7 cellular contexts compared by ENCODE assay signal in the genomic region with DNA sequence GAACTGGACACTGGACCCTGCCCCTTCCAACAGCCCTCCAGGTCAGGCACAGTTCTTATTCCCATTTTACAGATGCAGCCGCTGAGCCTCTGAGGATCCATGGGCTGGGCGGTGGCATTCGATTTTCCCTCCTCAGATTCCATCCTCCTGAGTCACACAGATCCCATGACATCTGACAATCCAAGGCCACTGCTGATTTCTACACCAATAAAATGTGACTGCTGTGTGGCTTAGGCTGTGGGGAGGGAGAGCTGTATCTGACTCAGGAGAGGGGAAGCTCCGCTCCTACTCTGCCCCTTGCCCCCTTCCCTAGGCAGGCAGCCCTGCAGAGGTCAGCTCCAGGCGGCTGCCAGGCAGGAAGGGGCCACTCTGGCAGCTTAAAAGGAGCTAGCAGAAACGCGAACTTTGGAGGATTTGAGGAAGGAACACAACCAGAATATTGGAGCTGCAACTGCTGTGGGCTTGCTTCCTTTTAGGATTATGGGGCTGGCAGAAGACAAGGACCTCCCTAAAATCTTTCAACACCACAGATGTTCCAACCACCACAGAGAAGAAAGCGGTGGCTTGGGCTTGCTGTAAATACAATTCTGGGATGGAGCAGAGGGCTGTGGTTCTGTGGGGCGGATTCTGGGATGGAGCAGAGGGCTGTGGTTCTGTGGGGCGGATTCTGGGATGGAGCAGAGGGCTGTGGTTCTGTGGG. TPM values are rescaled to one million over a fixed set of nuclear protein-coding genes. Genes with fewer than 3 reads are reported as not detected.
A peak's percentile ranks its signal among the peaks of the same experiment; 100 is the strongest.
DNase-seq lines count a peak whose midpoint lies in the region; ATAC-seq and TF ChIP-seq lines count a peak whose summit lies in the region.

No MANE protein-coding gene starts in this region.

- H3K27ac ChIP-seq in HEK293 (ENCODE audit: extremely low read depth, low read depth, low read length) (no peak overlapping the region), spleen (peak overlapping the region in 7 of 8 donors; percentile 23 to 67 (median 54))
- no peak overlapping the region for H3K27ac ChIP-seq in naive thymus-derived CD4-positive, alpha-beta T cell (ENCODE audit: low read depth, low read length)

- H3K9me3 ChIP-seq in HEK293 (ENCODE audit: control insufficient read depth, insufficient read depth, low read depth, low read length) (no peaks in the 10 kb centered on the region), spleen (no peaks in the 10 kb centered on the region)
- H3K9me3 ChIP-seq in naive thymus-derived CD4-positive, alpha-beta T cell (ENCODE audit: control insufficient read depth in 2 of 3, low read length in 3 of 3): no peaks in the 10 kb centered on the region

- TF ChIP-seq POLR2A in spleen (IDR thresholded peaks at IDR 0.05): no peak

- H3K36me3 Mint-ChIP-seq in naive thymus-derived CD4-positive, alpha-beta T cell: peaks cover 0 to 14% (median 0%) of the 10 kb centered on the region in 5 donors

- H3K4me3 ChIP-seq in HEK293 (ENCODE audit: low read depth, low read length) (no peak overlapping the region), spleen (no peak overlapping the region)
- H3K4me3 ChIP-seq in naive thymus-derived CD4-positive, alpha-beta T cell (ENCODE audit: low read length): no peak overlapping the region

- CTCF ChIA-PET in HEK293 (lab: Yijun Ruan, JAX): no interaction called here
- CTCF ChIA-PET in naive thymus-derived CD4-positive, alpha-beta T cell (lab: Charles Lee): no interaction called here

- WGBS in spleen, 5 donors: 57 to 73% (median 61%) methylated on average over 10 of the region's 10 CpGs

- peaks cover 0 to 2% (median 0%) of the 10 kb centered on the region in 11 donors for H3K9me3 Mint-ChIP-seq in naive thymus-derived CD4-positive, alpha-beta T cell

- DNase-seq in SK-MEL-5 (ENCODE audit: low read depth, low spot score): peak; percentile 72
- no peak for DNase-seq in Right ventricle myocardium superior
- DNase-seq in spleen: no peak
- no peak for DNase-seq in naive thymus-derived CD4-positive, alpha-beta T cell

- no peak overlapping the region for H3K4me3 Mint-ChIP-seq in naive thymus-derived CD4-positive, alpha-beta T cell

- peak; percentile 30 for ATAC-seq in Right ventricle myocardium superior (ENCODE audit: poor library complexity)
- no peak for ATAC-seq in naive thymus-derived CD4-positive, alpha-beta T cell
- no peak for ATAC-seq in HG03280 (IDR thresholded peaks at IDR 0.05; ENCODE audit: unreplicated experiment)
- no peak for ATAC-seq in GM18870 (IDR thresholded peaks at IDR 0.05; ENCODE audit: unreplicated experiment)

- no peak for TF ChIP-seq CTCF in HEK293 (tag by site-specific recombination; IDR thresholded peaks at IDR 0.05)
- TF ChIP-seq CTCF in spleen (IDR thresholded peaks at IDR 0.05 in 8 of 11, conservative IDR thresholded peaks at IDR 0.05 in 3 of 11): no peak

- POLR2A ChIA-PET in HEK293 (lab: Yijun Ruan, JAX): no interaction called here
- POLR2A ChIA-PET in naive thymus-derived CD4-positive, alpha-beta T cell (lab: Charles Lee): interaction anchor here (0.7 kb wide), 1 partner anchor 528 kb away, joined by 3 read pairs; no protein-coding TSS in a partner anchor

- H3K27ac Mint-ChIP-seq in naive thymus-derived CD4-positive, alpha-beta T cell: no peak overlapping the region

- H3K27me3 Mint-ChIP-seq in naive thymus-derived CD4-positive, alpha-beta T cell: no peaks in the 10 kb centered on the region

- in situ Hi-C loops in SK-MEL-5 (cut with HindIII; ENCODE audit: low pct_unique_long_range_greater_than_20kb, low sequenced_read_pairs): no loop called here

- intact Hi-C loops in Right ventricle myocardium superior (cut with DNase I) (no loop called here), spleen (cut with DNase I; ENCODE audit: low total_unique reads) (no loop called here)
- intact Hi-C loops in naive thymus-derived CD4-positive, alpha-beta T cell (cut with micrococcal nuclease): no loop called here

- 0 out of 2 replicates have a peak, but pooled peaks cover 4% of the 10 kb centered on the region for H3K4me1 ChIP-seq in HEK293 (ENCODE audit: control insufficient read depth, insufficient read depth, low read length)
- H3K4me1 ChIP-seq in spleen: peaks cover 0 to 59% (median 31%) of the 10 kb centered on the region in 6 donors
- no peaks in the 10 kb centered on the region for H3K4me1 ChIP-seq in naive thymus-derived CD4-positive, alpha-beta T cell (ENCODE audit: control insufficient read depth in 2 of 2, insufficient read depth in 2 of 2, low read length in 2 of 2)

- peaks cover 0 to 6% (median 0%) of the 10 kb centered on the region in 7 donors for H3K4me1 Mint-ChIP-seq in naive thymus-derived CD4-positive, alpha-beta T cell

- H3K36me3 ChIP-seq in HEK293 (ENCODE audit: control insufficient read depth in 2 of 2, insufficient read depth in 1 of 2, low read length in 2 of 2) (peaks cover 0 to 37% of the 10 kb centered on the region in 2 experiments; a peak in 1 of 3 replicates), spleen (peaks cover 0 to 61% (median 0%) of the 10 kb centered on the region in 6 donors)
- H3K36me3 ChIP-seq in naive thymus-derived CD4-positive, alpha-beta T cell (ENCODE audit: control insufficient read depth in 2 of 3, insufficient read depth in 3 of 3, low read length in 3 of 3): peaks cover 0 to 68% (median 0%) of the 10 kb centered on the region in 3 experiments

- H3K27me3 ChIP-seq in spleen (replicated peaks in 1 of 7): no peaks in the 10 kb centered on the region
- H3K27me3 ChIP-seq in naive thymus-derived CD4-positive, alpha-beta T cell (ENCODE audit: control insufficient read depth in 2 of 2, insufficient read depth in 2 of 2, low read length in 2 of 2): no peaks in the 10 kb centered on the region

TF ChIP-seq in HEK293, 187 proteins besides CTCF, POLR2A, EP300 and RAD21 (continues in another document):
- TF ChIP-seq, protein P1, sequence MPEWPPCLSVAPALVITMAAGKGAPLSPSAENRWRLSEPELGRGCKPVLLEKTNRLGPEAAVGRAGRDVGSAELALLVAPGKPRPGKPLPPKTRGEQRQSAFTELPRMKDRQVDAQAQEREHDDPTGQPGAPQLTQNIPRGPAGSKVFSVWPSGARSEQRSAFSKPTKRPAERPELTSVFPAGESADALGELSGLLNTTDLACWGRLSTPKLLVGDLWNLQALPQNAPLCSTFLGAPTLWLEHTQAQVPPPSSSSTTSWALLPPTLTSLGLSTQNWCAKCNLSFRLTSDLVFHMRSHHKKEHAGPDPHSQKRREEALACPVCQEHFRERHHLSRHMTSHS (tag by site-specific recombination; IDR thresholded peaks at IDR 0.05): no peak
- TF ChIP-seq, protein P2, sequence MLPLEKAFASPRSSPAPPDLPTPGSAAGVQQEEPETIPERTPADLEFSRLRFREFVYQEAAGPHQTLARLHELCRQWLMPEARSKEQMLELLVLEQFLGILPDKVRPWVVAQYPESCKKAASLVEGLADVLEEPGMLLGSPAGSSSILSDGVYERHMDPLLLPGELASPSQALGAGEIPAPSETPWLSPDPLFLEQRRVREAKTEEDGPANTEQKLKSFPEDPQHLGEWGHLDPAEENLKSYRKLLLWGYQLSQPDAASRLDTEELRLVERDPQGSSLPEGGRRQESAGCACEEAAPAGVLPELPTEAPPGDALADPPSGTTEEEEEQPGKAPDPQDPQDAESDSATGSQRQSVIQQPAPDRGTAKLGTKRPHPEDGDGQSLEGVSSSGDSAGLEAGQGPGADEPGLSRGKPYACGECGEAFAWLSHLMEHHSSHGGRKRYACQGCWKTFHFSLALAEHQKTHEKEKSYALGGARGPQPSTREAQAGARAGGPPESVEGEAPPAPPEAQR (tag by site-specific recombination; IDR thresholded peaks at IDR 0.05): no peak
- TF ChIP-seq, protein P3, sequence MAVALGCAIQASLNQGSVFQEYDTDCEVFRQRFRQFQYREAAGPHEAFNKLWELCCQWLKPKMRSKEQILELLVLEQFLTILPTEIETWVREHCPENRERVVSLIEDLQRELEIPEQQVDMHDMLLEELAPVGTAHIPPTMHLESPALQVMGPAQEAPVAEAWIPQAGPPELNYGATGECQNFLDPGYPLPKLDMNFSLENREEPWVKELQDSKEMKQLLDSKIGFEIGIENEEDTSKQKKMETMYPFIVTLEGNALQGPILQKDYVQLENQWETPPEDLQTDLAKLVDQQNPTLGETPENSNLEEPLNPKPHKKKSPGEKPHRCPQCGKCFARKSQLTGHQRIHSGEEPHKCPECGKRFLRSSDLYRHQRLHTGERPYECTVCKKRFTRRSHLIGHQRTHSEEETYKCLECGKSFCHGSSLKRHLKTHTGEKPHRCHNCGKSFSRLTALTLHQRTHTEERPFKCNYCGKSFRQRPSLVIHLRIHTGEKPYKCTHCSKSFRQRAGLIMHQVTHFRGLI (tag by site-specific recombination; IDR thresholded peaks at IDR 0.05): peak; percentile 99
- TF ChIP-seq WT1 (tag by site-specific recombination; IDR thresholded peaks at IDR 0.05): peak; percentile 45; the same call in 1 of the 2 replicates
- TF ChIP-seq ZBTB17 (tag by site-specific recombination; IDR thresholded peaks at IDR 0.05): peak; percentile 58
- TF ChIP-seq PRDM1 (tag by site-specific recombination; IDR thresholded peaks at IDR 0.05): no peak
- no peak for TF ChIP-seq ZNF23 (tag by site-specific recombination; IDR thresholded peaks at IDR 0.05; ENCODE audit: borderline replicate concordance)

RNA-seq across cellular contexts. Expression of a gene that starts 50.0 kb away (rescaled TPM):
- total RNA-seq in SK-MEL-5 (2014; rRNA removed; shearing (Covaris generic)): 103 and 118 TPM in 2 replicates
- 147 and 169 TPM in 2 replicates for polyA plus RNA-seq in SK-MEL-5 (2015; cell fraction: cytosol; rRNA removed)
- polyA plus RNA-seq in SK-MEL-5 (2015; cell fraction: nucleus; rRNA removed): 36.5 and 39.9 TPM in 2 replicates
- total RNA-seq in Right ventricle myocardium superior: 78.6 TPM
- total RNA-seq in spleen: 10 to 100 TPM; 38.3 to 55.9 (median 50.1) TPM
- polyA plus RNA-seq in spleen: 10 to 100 TPM; 20.4 to 42.5 (median 38.4) TPM
- total RNA-seq in naive thymus-derived CD4-positive, alpha-beta T cell: 10 to 100 TPM; 25.4 to 86.7 (median 36.4) TPM
- 10 to 100 TPM; 54.8 to 64.1 TPM for polyA plus RNA-seq in naive thymus-derived CD4-positive, alpha-beta T cell

RNA-seq across cellular contexts. Expression of a gene that starts 50.1 kb away (rescaled TPM):
- total RNA-seq in SK-MEL-5 (2014; rRNA removed; shearing (Covaris generic)): 4.5 and 5.0 TPM in 2 replicates
- polyA plus RNA-seq in SK-MEL-5 (2015; cell fraction: cytosol; rRNA removed): 5.3 and 6.8 TPM in 2 replicates
- polyA plus RNA-seq in SK-MEL-5 (2015; cell fraction: nucleus; rRNA removed): 11.1 and 14.6 TPM in 2 replicates
- total RNA-seq in Right ventricle myocardium superior (4.8 TPM), spleen (10 to 100 TPM in 4 of 7 donors, 1 to 10 TPM in 3; 6.6 to 15.1 (median 11.0) TPM)
- 1 to 10 TPM; 1.3 to 3.5 (median 1.5) TPM for polyA plus RNA-seq in spleen
- total RNA-seq in naive thymus-derived CD4-positive, alpha-beta T cell: 10 to 100 TPM in 2 of 5 experiments, 1 to 10 TPM in 3; 5.1 to 13.5 (median 7.1) TPM
- 1 to 10 TPM; 3.4 to 3.6 TPM for polyA plus RNA-seq in naive thymus-derived CD4-positive, alpha-beta T cell

Comparison
In these comparisons a context has a peak if more than half of its experiments do, and no peak if none do; other contexts are left out.
1. H3K27ac ChIP-seq: peak in spleen (7 of 8); none in HEK293 (single experiment) and naive thymus-derived CD4-positive, alpha-beta T cell (single experiment).